8 cellular contexts compared by ENCODE assay signal in genomic region chr5:175729829-175730277, GRCh38.
DNase-seq lines count a peak whose midpoint lies in the region; ATAC-seq and TF ChIP-seq lines count a peak whose summit lies in the region.

No MANE protein-coding gene starts in this region.

- DNase-seq in CD4-positive, alpha-beta T cell, result peak; percentile 85 to 95 (median 92)
- DNase-seq in Jurkat, Clone E6-1 (ENCODE audit: low read depth, low spot score), result peak; percentile 82
- DNase-seq in OCI-M2 (lab: John Stamatoyannopoulos, UW; ENCODE audit: unreplicated experiment) (peak; percentile 26), activated T-cell treated with anti-CD3 and anti-CD28 coated beads for 24 hours (ENCODE audit: low read depth) (peak; percentile 88), erythroblast (lab: John Stamatoyannopoulos, UW) (peak; percentile 77 to 89), mucosa of gallbladder (ENCODE audit: low spot score) (peak; percentile 92)
- peak; percentile 95 for DNase-seq in stimulated activated CD8-positive, alpha-beta memory T cell treated with anti-CD3 and anti-CD28 coated beads, Interleukin-7, amount 100 ng/mL, for 24 hours (ENCODE audit: low read depth)

- H3K27me3 Mint-ChIP-seq in CD4-positive, alpha-beta T cell, result peaks cover 31% of the 10 kb centered on the region

- no peaks in the 10 kb centered on the region for H3K9me3 ChIP-seq in CD4-positive, alpha-beta T cell (ENCODE audit: control insufficient read depth, low read length)

- no peak overlapping the region for H3K4me3 Mint-ChIP-seq in CD4-positive, alpha-beta T cell

- POLR2A ChIA-PET in CD4-positive, alpha-beta T cell (lab: Charles Lee), result interaction anchor here (0.6 to 1.2 kb wide), 3 partner anchors 9 to 31 kb away, joined by 3 read pairs; no protein-coding TSS in a partner anchor

- peaks cover 7% of the 10 kb centered on the region for H3K4me1 Mint-ChIP-seq in CD4-positive, alpha-beta T cell (ENCODE audit: low read depth)

- no peaks in the 10 kb centered on the region for H3K36me3 Mint-ChIP-seq in CD4-positive, alpha-beta T cell (ENCODE audit: low read depth)

- peak; percentile 93 for TF ChIP-seq CTCF in CD4-positive, alpha-beta T cell (IDR thresholded peaks at IDR 0.05)

- H3K27ac Mint-ChIP-seq in CD4-positive, alpha-beta T cell, result no peak overlapping the region

- no peaks in the 10 kb centered on the region for H3K9me3 Mint-ChIP-seq in CD4-positive, alpha-beta T cell

- intact Hi-C loops in CD4-positive, alpha-beta T cell (cut with DNase I, micrococcal nuclease), result loop anchor here (2.0 to 5.0 kb wide), 6 partner anchors 682 to 1383 kb away; no protein-coding TSS in a partner anchor

- H3K27ac ChIP-seq in CD4-positive, alpha-beta T cell (ENCODE audit: low read depth, low read length), result no peak overlapping the region

- no peak for TF ChIP-seq POLR2A in erythroblast (IDR thresholded peaks at IDR 0.05; ENCODE audit: low read length)

- CTCF ChIA-PET in CD4-positive, alpha-beta T cell (lab: Charles Lee), result interaction anchor here (0.6 to 2.2 kb wide), 9 partner anchors 10 to 1029 kb away, joined by 3 to 17 read pairs (median 4); no protein-coding TSS in a partner anchor

- peak; percentile 98 for ATAC-seq in CD4-positive, alpha-beta T cell (ENCODE audit: poor library complexity)
- peak; percentile 90 for ATAC-seq in GM21367 (IDR thresholded peaks at IDR 0.05; ENCODE audit: unreplicated experiment)

- no peak overlapping the region for H3K4me3 ChIP-seq in Jurkat, Clone E6-1 (ENCODE audit: low read length)

- H3K27me3 ChIP-seq in CD4-positive, alpha-beta T cell (ENCODE audit: control insufficient read depth, insufficient read depth, low read length), result peaks cover 10% of the 10 kb centered on the region

Comparison
In these comparisons a context has a peak if more than half of its experiments do, and no peak if none do; other contexts are left out.
1. DNase-seq: peak in every context shown above with its lines; median percentile 95 in stimulated activated CD8-positive, alpha-beta memory T cell treated with anti-CD3 and anti-CD28 coated beads, Interleukin-7, amount 100 ng/mL, for 24 hours; 92 in mucosa of gallbladder; 92 in CD4-positive, alpha-beta T cell; 88 in activated T-cell treated with anti-CD3 and anti-CD28 coated beads for 24 hours; 83 in erythroblast; 82 in Jurkat, Clone E6-1; 26 in OCI-M2.